ENCODE assay signal across 1 cellular context in genomic region chr16:85113168-85113733, GRCh38.
TF ChIP-seq lines count a peak whose summit lies in the region.

No MANE protein-coding gene starts in this region.

TF ChIP-seq in GM23338, 12 proteins besides CTCF, POLR2A, EP300 and RAD21:
- no peak for TF ChIP-seq ZNF462 (CRISPR knock-in tag; IDR thresholded peaks at IDR 0.05)
- no peak for TF ChIP-seq REST (IDR thresholded peaks at IDR 0.05; ENCODE audit: unreplicated experiment)
- TF ChIP-seq STAT1 (IDR thresholded peaks at IDR 0.05; ENCODE audit: unreplicated experiment): no peak
